In genomic region chr6:157464653-157465535, GRCh38 we compare ENCODE assay signal across 10 cellular contexts.
DNase-seq lines count a peak whose midpoint lies in the region; ATAC-seq and TF ChIP-seq lines count a peak whose summit lies in the region.
"Had no signal": no experiment of that assay in that cellular context is flagged by ENCODE, and none has a peak within 500 bp of the region (broad histone marks: within the 10 kb centered on the region; RNA-seq: fewer than 3 reads in every experiment).

No MANE protein-coding gene starts in this region.

- H3K9me3 Mint-ChIP-seq in activated CD4-positive, alpha-beta T cell treated with anti-CD3 and anti-CD28 coated beads, Interleukin-2, amount 10 ng/mL, durations not matched to agents 7 days and 5 days, result no peaks in the 10 kb centered on the region
- no peaks in the 10 kb centered on the region for H3K9me3 Mint-ChIP-seq in MCF 10A (ENCODE audit: unreplicated experiment)

- peaks cover 6% of the 10 kb centered on the region for H3K36me3 Mint-ChIP-seq in activated CD4-positive, alpha-beta T cell treated with anti-CD3 and anti-CD28 coated beads, Interleukin-2, amount 10 ng/mL, durations not matched to agents 7 days and 5 days (ENCODE audit: low read depth)
- peaks cover 6% of the 10 kb centered on the region for H3K36me3 Mint-ChIP-seq in MCF 10A (ENCODE audit: insufficient read depth, unreplicated experiment)

- peak; percentile 43 for ATAC-seq in HG02571 (IDR thresholded peaks at IDR 0.05; ENCODE audit: unreplicated experiment)

- TF ChIP-seq CTCF in foreskin fibroblast (IDR thresholded peaks at IDR 0.05; ENCODE audit: low read depth, low read length) (no peak), MCF 10A (IDR thresholded peaks at IDR 0.05; ENCODE audit: unreplicated experiment) (no peak)

- no peaks in the 10 kb centered on the region for H3K36me3 ChIP-seq in SJSA1

- peak overlapping the region; percentile 80 for H3K27ac Mint-ChIP-seq in activated CD4-positive, alpha-beta T cell treated with anti-CD3 and anti-CD28 coated beads, Interleukin-2, amount 10 ng/mL, durations not matched to agents 7 days and 5 days
- H3K27ac Mint-ChIP-seq in MCF 10A (ENCODE audit: low read depth, unreplicated experiment), result no peak overlapping the region

- peaks cover 54% of the 10 kb centered on the region for H3K4me1 ChIP-seq in SJSA1 (replicated peaks)

- H3K27me3 Mint-ChIP-seq in activated CD4-positive, alpha-beta T cell treated with anti-CD3 and anti-CD28 coated beads, Interleukin-2, amount 10 ng/mL, durations not matched to agents 7 days and 5 days, result no peaks in the 10 kb centered on the region
- H3K27me3 Mint-ChIP-seq in MCF 10A (ENCODE audit: insufficient read depth, unreplicated experiment), result no peaks in the 10 kb centered on the region

- POLR2A ChIA-PET in activated CD4-positive, alpha-beta T cell treated with anti-CD3 and anti-CD28 coated beads, Interleukin-2, amount 10 ng/mL, durations not matched to agents 7 days and 5 days (lab: Charles Lee), result no interaction called here
- POLR2A ChIA-PET in MCF 10A (lab: Yijun Ruan, JAX), result no interaction called here

- BruUV-seq in MCF 10A (replicated peaks; lab: Mats Ljungman, UMichigan), result no TSS peak

- no peak overlapping the region for H3K4me3 ChIP-seq in SJSA1
- no peak overlapping the region for H3K4me3 ChIP-seq in foreskin fibroblast (ENCODE audit: low read depth in 1 of 2, low read length in 2 of 2)
- H3K4me3 ChIP-seq: lung had no signal

- no peaks in the 10 kb centered on the region for H3K9me3 ChIP-seq in SJSA1 (replicated peaks)

- H3K4me3 Mint-ChIP-seq in activated CD4-positive, alpha-beta T cell treated with anti-CD3 and anti-CD28 coated beads, Interleukin-2, amount 10 ng/mL, durations not matched to agents 7 days and 5 days, result no peak overlapping the region
- no peak overlapping the region for H3K4me3 Mint-ChIP-seq in MCF 10A (ENCODE audit: unreplicated experiment)

- CTCF ChIA-PET in activated CD4-positive, alpha-beta T cell treated with anti-CD3 and anti-CD28 coated beads, Interleukin-2, amount 10 ng/mL, durations not matched to agents 7 days and 5 days (lab: Charles Lee), result interaction anchor here (1.6 kb wide), 1 partner anchor 10 kb away, joined by 4 read pairs; no protein-coding TSS in a partner anchor
- CTCF ChIA-PET in MCF 10A (lab: Yijun Ruan, JAX), result no interaction called here

- H3K27me3 ChIP-seq in SJSA1 (replicated peaks), result no peaks in the 10 kb centered on the region

- no peak for DNase-seq in activated CD4-positive, alpha-beta T cell treated with anti-CD3 and anti-CD28 coated beads, Interleukin-2, amount 10 ng/mL, durations not matched to agents 7 days and 5 days
- no peak for DNase-seq in activated CD4-positive, alpha-beta T cell treated with anti-CD3 and anti-CD28 coated beads for 4 hours
- DNase-seq in SJSA1 (ENCODE audit: low read depth in 1 of 2, low spot score in 2 of 2) (peak in 1 of 2 experiments; percentile 54), renal cortical epithelial cell (ENCODE audit: low read depth) (peak; percentile 70), foreskin fibroblast (no peak), NOMO-1 treated with dmso at 0.1 percent for 144 hours (lab: John Stamatoyannopoulos, UW; ENCODE audit: unreplicated experiment) (no peak), MCF 10A (ENCODE audit: unreplicated experiment) (no peak)
- DNase-seq: central memory CD4-positive, alpha-beta T cell had no signal

- H3K27ac ChIP-seq in SJSA1, result peak overlapping the region; percentile 38

- intact Hi-C loops in MCF 10A (cut with micrococcal nuclease), result no loop called here

- peaks cover 57% of the 10 kb centered on the region for H3K4me1 Mint-ChIP-seq in activated CD4-positive, alpha-beta T cell treated with anti-CD3 and anti-CD28 coated beads, Interleukin-2, amount 10 ng/mL, durations not matched to agents 7 days and 5 days
- peaks cover 12% of the 10 kb centered on the region for H3K4me1 Mint-ChIP-seq in MCF 10A (ENCODE audit: insufficient read depth, unreplicated experiment)
